In the genomic region with DNA sequence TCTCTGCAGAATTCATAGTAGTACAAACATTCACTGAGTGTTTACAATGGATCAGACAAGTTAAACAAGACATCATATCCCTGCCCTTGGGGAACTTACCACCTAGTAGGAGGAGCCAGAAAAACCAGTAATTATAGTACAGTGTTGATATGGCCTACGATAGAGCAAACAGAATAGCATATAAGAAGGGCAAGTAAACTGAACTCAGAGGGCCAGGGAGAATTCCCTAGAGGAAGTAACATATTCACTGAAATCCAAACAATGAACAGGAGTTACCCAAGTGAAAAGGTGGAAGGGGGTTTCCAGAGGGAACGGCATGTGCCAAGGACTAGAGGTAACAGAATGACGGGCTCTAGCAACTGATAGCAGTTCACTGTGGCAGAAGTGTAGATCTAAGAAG, we compare ENCODE assay signal across 1 cellular context.
TF ChIP-seq lines count a peak whose summit lies in the region.

No MANE protein-coding gene starts in this region.

TF ChIP-seq in HepG2, 621 proteins besides CTCF, POLR2A, EP300 and RAD21 (continued from another document and continues in another):
- TF ChIP-seq, protein P1, sequence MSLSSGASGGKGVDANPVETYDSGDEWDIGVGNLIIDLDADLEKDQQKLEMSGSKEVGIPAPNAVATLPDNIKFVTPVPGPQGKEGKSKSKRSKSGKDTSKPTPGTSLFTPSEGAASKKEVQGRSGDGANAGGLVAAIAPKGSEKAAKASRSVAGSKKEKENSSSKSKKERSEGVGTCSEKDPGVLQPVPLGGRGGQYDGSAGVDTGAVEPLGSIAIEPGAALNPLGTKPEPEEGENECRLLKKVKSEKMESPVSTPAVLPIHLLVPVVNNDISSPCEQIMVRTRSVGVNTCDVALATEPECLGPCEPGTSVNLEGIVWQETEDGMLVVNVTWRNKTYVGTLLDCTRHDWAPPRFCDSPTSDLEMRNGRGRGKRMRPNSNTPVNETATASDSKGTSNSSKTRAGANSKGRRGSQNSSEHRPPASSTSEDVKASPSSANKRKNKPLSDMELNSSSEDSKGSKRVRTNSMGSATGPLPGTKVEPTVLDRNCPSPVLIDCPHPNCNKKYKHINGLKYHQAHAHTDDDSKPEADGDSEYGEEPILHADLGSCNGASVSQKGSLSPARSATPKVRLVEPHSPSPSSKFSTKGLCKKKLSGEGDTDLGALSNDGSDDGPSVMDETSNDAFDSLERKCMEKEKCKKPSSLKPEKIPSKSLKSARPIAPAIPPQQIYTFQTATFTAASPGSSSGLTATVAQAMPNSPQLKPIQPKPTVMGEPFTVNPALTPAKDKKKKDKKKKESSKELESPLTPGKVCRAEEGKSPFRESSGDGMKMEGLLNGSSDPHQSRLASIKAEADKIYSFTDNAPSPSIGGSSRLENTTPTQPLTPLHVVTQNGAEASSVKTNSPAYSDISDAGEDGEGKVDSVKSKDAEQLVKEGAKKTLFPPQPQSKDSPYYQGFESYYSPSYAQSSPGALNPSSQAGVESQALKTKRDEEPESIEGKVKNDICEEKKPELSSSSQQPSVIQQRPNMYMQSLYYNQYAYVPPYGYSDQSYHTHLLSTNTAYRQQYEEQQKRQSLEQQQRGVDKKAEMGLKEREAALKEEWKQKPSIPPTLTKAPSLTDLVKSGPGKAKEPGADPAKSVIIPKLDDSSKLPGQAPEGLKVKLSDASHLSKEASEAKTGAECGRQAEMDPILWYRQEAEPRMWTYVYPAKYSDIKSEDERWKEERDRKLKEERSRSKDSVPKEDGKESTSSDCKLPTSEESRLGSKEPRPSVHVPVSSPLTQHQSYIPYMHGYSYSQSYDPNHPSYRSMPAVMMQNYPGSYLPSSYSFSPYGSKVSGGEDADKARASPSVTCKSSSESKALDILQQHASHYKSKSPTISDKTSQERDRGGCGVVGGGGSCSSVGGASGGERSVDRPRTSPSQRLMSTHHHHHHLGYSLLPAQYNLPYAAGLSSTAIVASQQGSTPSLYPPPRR (CRISPR knock-in tag; IDR thresholded peaks at IDR 0.05; ENCODE audit: borderline replicate concordance) = peak; percentile 99
- peak; percentile 58 for TF ChIP-seq MAX (IDR thresholded peaks at IDR 0.05)
- peak; percentile 93 for TF ChIP-seq HHEX (CRISPR knock-in tag; IDR thresholded peaks at IDR 0.05)
- TF ChIP-seq ATF1 (CRISPR knock-in tag; IDR thresholded peaks at IDR 0.05) = 0 out of 2 replicates have a peak, but pooled peaks have one; percentile 38
- TF ChIP-seq KDM1A (CRISPR knock-in tag; IDR thresholded peaks at IDR 0.05) = peak; percentile 64; the same call in 1 of the 2 replicates
- no peak for TF ChIP-seq ZFP90 (CRISPR knock-in tag; IDR thresholded peaks at IDR 0.05; ENCODE audit: borderline replicate concordance)
- TF ChIP-seq ZNF569 (CRISPR knock-in tag; IDR thresholded peaks at IDR 0.05; ENCODE audit: borderline replicate concordance) = no peak
- TF ChIP-seq USF2 (IDR thresholded peaks at IDR 0.05; ENCODE audit: low read depth, low read length) = no peak
- no peak for TF ChIP-seq USF2 (CRISPR knock-in tag; IDR thresholded peaks at IDR 0.05; ENCODE audit: borderline replicate concordance)
- TF ChIP-seq ZNF788 (CRISPR knock-in tag; IDR thresholded peaks at IDR 0.05; ENCODE audit: borderline replicate concordance) = no peak
- TF ChIP-seq BATF2 (CRISPR knock-in tag; IDR thresholded peaks at IDR 0.05) = no peak
- TF ChIP-seq ZNF24 (IDR thresholded peaks at IDR 0.05) = no peak
- TF ChIP-seq ZNF629 (CRISPR knock-in tag; conservative IDR thresholded peaks at IDR 0.05) = no peak
- TF ChIP-seq, protein P2, sequence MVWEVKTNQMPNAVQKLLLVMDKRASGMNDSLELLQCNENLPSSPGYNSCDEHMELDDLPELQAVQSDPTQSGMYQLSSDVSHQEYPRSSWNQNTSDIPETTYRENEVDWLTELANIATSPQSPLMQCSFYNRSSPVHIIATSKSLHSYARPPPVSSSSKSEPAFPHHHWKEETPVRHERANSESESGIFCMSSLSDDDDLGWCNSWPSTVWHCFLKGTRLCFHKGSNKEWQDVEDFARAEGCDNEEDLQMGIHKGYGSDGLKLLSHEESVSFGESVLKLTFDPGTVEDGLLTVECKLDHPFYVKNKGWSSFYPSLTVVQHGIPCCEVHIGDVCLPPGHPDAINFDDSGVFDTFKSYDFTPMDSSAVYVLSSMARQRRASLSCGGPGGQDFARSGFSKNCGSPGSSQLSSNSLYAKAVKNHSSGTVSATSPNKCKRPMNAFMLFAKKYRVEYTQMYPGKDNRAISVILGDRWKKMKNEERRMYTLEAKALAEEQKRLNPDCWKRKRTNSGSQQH (CRISPR knock-in tag; IDR thresholded peaks at IDR 0.05; ENCODE audit: low read depth) = no peak
- TF ChIP-seq ZNF703 (CRISPR knock-in tag; IDR thresholded peaks at IDR 0.05; ENCODE audit: borderline replicate concordance) = no peak
- no peak for TF ChIP-seq ZNF780A (CRISPR knock-in tag; IDR thresholded peaks at IDR 0.05)
- no peak for TF ChIP-seq CREB3 (CRISPR knock-in tag; IDR thresholded peaks at IDR 0.05)
- TF ChIP-seq KAT8 (CRISPR knock-in tag; IDR thresholded peaks at IDR 0.05) = peak; percentile 32; the same call in 1 of the 2 replicates
- no peak for TF ChIP-seq ZFP36 (IDR thresholded peaks at IDR 0.05; ENCODE audit: borderline replicate concordance, low read depth, low read length, partially characterized antibody)
- no peak for TF ChIP-seq WIZ (CRISPR knock-in tag; IDR thresholded peaks at IDR 0.05)
- no peak for TF ChIP-seq SP1 (IDR thresholded peaks at IDR 0.05)
- no peak for TF ChIP-seq SP1 (CRISPR knock-in tag; IDR thresholded peaks at IDR 0.05)
- peak; percentile 40; the same call in 1 of the 2 replicates for TF ChIP-seq HOMEZ (CRISPR knock-in tag; IDR thresholded peaks at IDR 0.05; ENCODE audit: low read depth)
- TF ChIP-seq, protein P3, sequence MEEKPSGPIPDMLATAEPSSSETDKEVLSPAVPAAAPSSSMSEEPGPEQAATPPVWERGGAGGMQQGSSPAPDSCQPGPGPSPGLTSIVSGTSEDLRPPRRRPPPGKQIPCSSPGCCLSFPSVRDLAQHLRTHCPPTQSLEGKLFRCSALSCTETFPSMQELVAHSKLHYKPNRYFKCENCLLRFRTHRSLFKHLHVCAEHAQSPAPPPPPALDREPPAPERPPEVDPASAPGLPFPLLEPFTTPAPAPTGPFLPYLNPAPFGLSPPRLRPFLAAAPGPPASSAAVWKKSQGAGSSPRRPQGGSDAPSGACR (CRISPR knock-in tag; IDR thresholded peaks at IDR 0.05) = 0 out of 2 replicates have a peak, but pooled peaks have one; percentile 64
- no peak for TF ChIP-seq SP140L (CRISPR knock-in tag; IDR thresholded peaks at IDR 0.05; ENCODE audit: borderline replicate concordance)
- TF ChIP-seq PAX8 (CRISPR knock-in tag; IDR thresholded peaks at IDR 0.05; ENCODE audit: borderline replicate concordance) = no peak
- TF ChIP-seq REXO4 (CRISPR knock-in tag; IDR thresholded peaks at IDR 0.05; ENCODE audit: borderline replicate concordance) = no peak
- no peak for TF ChIP-seq ZNF776 (CRISPR knock-in tag; IDR thresholded peaks at IDR 0.05)
- TF ChIP-seq, protein P4, sequence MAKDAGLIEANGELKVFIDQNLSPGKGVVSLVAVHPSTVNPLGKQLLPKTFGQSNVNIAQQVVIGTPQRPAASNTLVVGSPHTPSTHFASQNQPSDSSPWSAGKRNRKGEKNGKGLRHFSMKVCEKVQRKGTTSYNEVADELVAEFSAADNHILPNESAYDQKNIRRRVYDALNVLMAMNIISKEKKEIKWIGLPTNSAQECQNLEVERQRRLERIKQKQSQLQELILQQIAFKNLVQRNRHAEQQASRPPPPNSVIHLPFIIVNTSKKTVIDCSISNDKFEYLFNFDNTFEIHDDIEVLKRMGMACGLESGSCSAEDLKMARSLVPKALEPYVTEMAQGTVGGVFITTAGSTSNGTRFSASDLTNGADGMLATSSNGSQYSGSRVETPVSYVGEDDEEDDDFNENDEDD (CRISPR knock-in tag; IDR thresholded peaks at IDR 0.05; ENCODE audit: borderline replicate concordance) = no peak; the same call in 1 of the 2 replicates
- TF ChIP-seq ZBTB25 (CRISPR knock-in tag; IDR thresholded peaks at IDR 0.05) = no peak
- peak; percentile 74 for TF ChIP-seq TBX2 (CRISPR knock-in tag; IDR thresholded peaks at IDR 0.05; ENCODE audit: borderline replicate concordance)
- no peak for TF ChIP-seq ZNF124 (CRISPR knock-in tag; IDR thresholded peaks at IDR 0.05)
- no peak for TF ChIP-seq ZNF121 (CRISPR knock-in tag; IDR thresholded peaks at IDR 0.05)
- TF ChIP-seq CEBPB (IDR thresholded peaks at IDR 0.05; ENCODE audit: borderline replicate concordance, low read depth, low read length) = no peak
- no peak for TF ChIP-seq ISX (CRISPR knock-in tag; conservative IDR thresholded peaks at IDR 0.05)
- TF ChIP-seq ZFYVE20 (CRISPR knock-in tag; IDR thresholded peaks at IDR 0.05; ENCODE audit: borderline replicate concordance, low read depth) = no peak
- no peak for TF ChIP-seq ZNF160 (CRISPR knock-in tag; IDR thresholded peaks at IDR 0.05)
- no peak for TF ChIP-seq MTA1 (CRISPR knock-in tag; IDR thresholded peaks at IDR 0.05; ENCODE audit: borderline replicate concordance)
- TF ChIP-seq, protein P5, sequence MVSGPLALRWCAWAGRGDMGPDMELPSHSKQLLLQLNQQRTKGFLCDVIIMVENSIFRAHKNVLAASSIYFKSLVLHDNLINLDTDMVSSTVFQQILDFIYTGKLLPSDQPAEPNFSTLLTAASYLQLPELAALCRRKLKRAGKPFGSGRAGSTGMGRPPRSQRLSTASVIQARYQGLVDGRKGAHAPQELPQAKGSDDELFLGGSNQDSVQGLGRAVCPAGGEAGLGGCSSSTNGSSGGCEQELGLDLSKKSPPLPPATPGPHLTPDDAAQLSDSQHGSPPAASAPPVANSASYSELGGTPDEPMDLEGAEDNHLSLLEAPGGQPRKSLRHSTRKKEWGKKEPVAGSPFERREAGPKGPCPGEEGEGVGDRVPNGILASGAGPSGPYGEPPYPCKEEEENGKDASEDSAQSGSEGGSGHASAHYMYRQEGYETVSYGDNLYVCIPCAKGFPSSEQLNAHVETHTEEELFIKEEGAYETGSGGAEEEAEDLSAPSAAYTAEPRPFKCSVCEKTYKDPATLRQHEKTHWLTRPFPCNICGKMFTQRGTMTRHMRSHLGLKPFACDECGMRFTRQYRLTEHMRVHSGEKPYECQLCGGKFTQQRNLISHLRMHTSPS (CRISPR knock-in tag; IDR thresholded peaks at IDR 0.05; ENCODE audit: low read depth) = no peak
- TF ChIP-seq, protein P6, sequence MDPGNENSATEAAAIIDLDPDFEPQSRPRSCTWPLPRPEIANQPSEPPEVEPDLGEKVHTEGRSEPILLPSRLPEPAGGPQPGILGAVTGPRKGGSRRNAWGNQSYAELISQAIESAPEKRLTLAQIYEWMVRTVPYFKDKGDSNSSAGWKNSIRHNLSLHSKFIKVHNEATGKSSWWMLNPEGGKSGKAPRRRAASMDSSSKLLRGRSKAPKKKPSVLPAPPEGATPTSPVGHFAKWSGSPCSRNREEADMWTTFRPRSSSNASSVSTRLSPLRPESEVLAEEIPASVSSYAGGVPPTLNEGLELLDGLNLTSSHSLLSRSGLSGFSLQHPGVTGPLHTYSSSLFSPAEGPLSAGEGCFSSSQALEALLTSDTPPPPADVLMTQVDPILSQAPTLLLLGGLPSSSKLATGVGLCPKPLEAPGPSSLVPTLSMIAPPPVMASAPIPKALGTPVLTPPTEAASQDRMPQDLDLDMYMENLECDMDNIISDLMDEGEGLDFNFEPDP (CRISPR knock-in tag; conservative IDR thresholded peaks at IDR 0.05) = no peak
- TF ChIP-seq SNAI1 (CRISPR knock-in tag; IDR thresholded peaks at IDR 0.05; ENCODE audit: borderline replicate concordance) = no peak
- TF ChIP-seq ZNF205 (CRISPR knock-in tag; IDR thresholded peaks at IDR 0.05) = no peak
- TF ChIP-seq NR1H2 (CRISPR knock-in tag; IDR thresholded peaks at IDR 0.05; ENCODE audit: borderline replicate concordance, low read depth) = no peak
